8 cellular contexts compared by ENCODE assay signal in the genomic region with DNA sequence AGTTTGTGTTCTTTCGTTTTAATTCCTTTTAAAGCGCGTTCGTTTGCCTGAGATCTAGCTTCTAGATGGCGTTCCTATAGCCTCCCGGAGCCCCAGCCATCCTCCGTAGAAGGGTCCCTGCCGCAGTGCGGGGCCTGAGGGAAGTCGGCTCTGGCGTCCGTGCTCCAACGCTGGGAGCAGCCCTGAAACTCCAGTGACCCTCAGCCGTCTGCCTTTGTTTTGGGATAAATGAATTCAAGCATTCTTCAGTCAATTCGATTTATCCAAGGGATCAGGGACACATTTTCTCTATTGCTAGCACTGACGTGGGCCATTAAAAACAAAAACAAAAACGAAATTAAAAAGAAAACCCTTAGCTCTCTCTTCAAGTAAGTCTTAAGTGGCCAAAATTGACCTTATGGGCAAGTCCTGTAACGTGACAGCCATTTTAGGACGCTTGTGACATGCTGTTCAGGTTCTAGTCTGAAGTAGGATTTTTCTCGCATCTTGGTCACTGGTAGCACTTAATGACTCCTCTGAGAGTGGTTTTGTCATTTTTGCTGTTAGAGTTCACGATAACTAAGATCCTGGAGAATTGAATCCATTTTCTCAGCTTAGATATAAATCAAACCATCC. TPM values are rescaled to one million over a fixed set of nuclear protein-coding genes. Genes with fewer than 3 reads are reported as not detected.
A peak's percentile ranks its signal among the peaks of the same experiment; 100 is the strongest.
DNase-seq lines count a peak whose midpoint lies in the region; ATAC-seq and TF ChIP-seq lines count a peak whose summit lies in the region.

No MANE protein-coding gene starts in this region.

- no peaks in the 10 kb centered on the region for H3K27me3 Mint-ChIP-seq in central memory CD8-positive, alpha-beta T cell

- peaks cover 20% of the 10 kb centered on the region for H3K36me3 Mint-ChIP-seq in central memory CD8-positive, alpha-beta T cell (ENCODE audit: insufficient read depth)

- no peaks in the 10 kb centered on the region for H3K36me3 ChIP-seq in thymus (ENCODE audit: control insufficient read depth, insufficient read depth)

- peaks cover 34% of the 10 kb centered on the region for H3K4me1 Mint-ChIP-seq in central memory CD8-positive, alpha-beta T cell

- DNase-seq in AG08395 (ENCODE audit: low spot score) (peak; percentile 3), NCI-H82 treated with DMSO at 0.1 percent for 48 hours (lab: John Stamatoyannopoulos, UW; ENCODE audit: unreplicated experiment) (peak; percentile 85), lower leg skin (ENCODE audit: low spot score in 2 of 2) (no peak)
- DNase-seq in central memory CD8-positive, alpha-beta T cell (ENCODE audit: low spot score in 2 of 2): no peak
- no peak for DNase-seq in stimulated activated CD4-positive, alpha-beta T cell treated with anti-CD3 and anti-CD28 coated beads, Interleukin-2, amount 100 ng/mL, for 24 hours

- no peaks in the 10 kb centered on the region for H3K9me3 Mint-ChIP-seq in central memory CD8-positive, alpha-beta T cell

- peak overlapping the region; percentile 99 for H3K4me3 Mint-ChIP-seq in central memory CD8-positive, alpha-beta T cell

- no peak for TF ChIP-seq POLR2A in lower leg skin (IDR thresholded peaks at IDR 0.05)

- no peak for TF ChIP-seq CTCF in lower leg skin (IDR thresholded peaks at IDR 0.05)

- H3K27ac ChIP-seq in thymus (ENCODE audit: low read depth): peak overlapping the region; percentile 81

- no peaks in the 10 kb centered on the region for H3K4me1 ChIP-seq in thymus (ENCODE audit: control insufficient read depth, insufficient read depth, low read length)

- H3K27ac Mint-ChIP-seq in central memory CD8-positive, alpha-beta T cell (ENCODE audit: low read depth): peak overlapping the region; percentile 100

- WGBS in lower leg skin, 2 donors: 5 to 6% methylated on average over 21 of the region's 21 CpGs
- 7% methylated on average over 21 of the region's 21 CpGs for WGBS in thymus

- ATAC-seq in GM18502 (IDR thresholded peaks at IDR 0.05; ENCODE audit: poor library complexity, unreplicated experiment) (peak; percentile 34), HG02852 (IDR thresholded peaks at IDR 0.05; ENCODE audit: unreplicated experiment) (peak; percentile 31)
- peak; percentile 10 for ATAC-seq in central memory CD8-positive, alpha-beta T cell (replicated peaks; ENCODE audit: extremely low read depth, poor library complexity, severe bottlenecking)

- no peaks in the 10 kb centered on the region for H3K27me3 ChIP-seq in thymus (ENCODE audit: control insufficient read depth, insufficient read depth)

- no peaks in the 10 kb centered on the region for H3K9me3 ChIP-seq in thymus (ENCODE audit: control insufficient read depth)

- intact Hi-C loops in lower leg skin (cut with DNase I; ENCODE audit: low total_unique reads): no loop called here

- H3K4me3 ChIP-seq in lower leg skin (ENCODE audit: low read depth, poor library complexity, severe bottlenecking) (peak overlapping the region; percentile 39), thymus (ENCODE audit: low read length) (peak overlapping the region; percentile 69)

RNA-seq across cellular contexts. Expression of gene HSPA13, which starts 0.8 kb away (rescaled TPM):
- 1 to 10 TPM; 5.9 to 9.2 (median 7.1) TPM for total RNA-seq in lower leg skin
- polyA plus RNA-seq in thymus: 9.4 TPM

Comparison
In these comparisons a context has a peak if more than half of its experiments do, and no peak if none do; other contexts are left out.
1. DNase-seq: peak in AG08395 (single experiment) and NCI-H82 treated with DMSO at 0.1 percent for 48 hours (single experiment); none in central memory CD8-positive, alpha-beta T cell (0 of 2), lower leg skin (0 of 2) and stimulated activated CD4-positive, alpha-beta T cell treated with anti-CD3 and anti-CD28 coated beads, Interleukin-2, amount 100 ng/mL, for 24 hours (0 of 2).
2. Peak in every context shown above with its lines, with median percentiles within 50 percentile points of each other: ATAC-seq.